ENCODE assay signal across 10 cellular contexts in genomic region chr11:9138133-9138453, GRCh38. TPM values are rescaled to one million over a fixed set of nuclear protein-coding genes. Genes with fewer than 3 reads are reported as not detected.
DNase-seq lines count a peak whose midpoint lies in the region; ATAC-seq and TF ChIP-seq lines count a peak whose summit lies in the region.
"Had no signal": no experiment of that assay in that cellular context is flagged by ENCODE, and none has a peak within 500 bp of the region (broad histone marks: within the 10 kb centered on the region; RNA-seq: fewer than 3 reads in every experiment).

No MANE protein-coding gene starts in this region.

- peak; percentile 69 for DNase-seq in NCI-H748 treated with DMSO at 0.1 percent for 48 hours (lab: John Stamatoyannopoulos, UW)
- no peak for DNase-seq in esophagus squamous epithelium (lab: John Stamatoyannopoulos, UW)
- DNase-seq in left ventricle myocardium inferior, result no peak
- DNase-seq in 8988T, result no peak
- no peak for DNase-seq in C1 segment of cervical spinal cord (lab: John Stamatoyannopoulos, UW)

- no peaks in the 10 kb centered on the region for H3K9me3 ChIP-seq in BLaER1
- H3K9me3 ChIP-seq in esophagus squamous epithelium, result no peaks in the 10 kb centered on the region
- H3K9me3 ChIP-seq in left ventricle myocardium inferior (replicated peaks), result no peaks in the 10 kb centered on the region

- intact Hi-C loops in esophagus squamous epithelium (cut with DNase I) (loop anchor here (5.0 kb wide), 1 partner anchor 121 kb away; no protein-coding TSS in a partner anchor), left ventricle myocardium inferior (cut with micrococcal nuclease) (loop anchor here (5.0 kb wide), 1 partner anchor 121 kb away; no protein-coding TSS in a partner anchor)

- H4K20me1 ChIP-seq in BLaER1, result peaks cover 9% of the 10 kb centered on the region; the same call in 1 of the 2 replicates

- peak overlapping the region; percentile 30; the same call in 1 of the 2 replicates for H3K4me2 ChIP-seq in BLaER1

- 69 to 71% methylated on average over 3 of the region's 3 CpGs for WGBS in esophagus squamous epithelium, 2 donors

- TF ChIP-seq CTCF in esophagus squamous epithelium (IDR thresholded peaks at IDR 0.05), result no peak
- TF ChIP-seq CTCF in left ventricle myocardium inferior (IDR thresholded peaks at IDR 0.05; ENCODE audit: borderline replicate concordance), result no peak

- peak; percentile 12 for ATAC-seq in GM21360 (IDR thresholded peaks at IDR 0.05; ENCODE audit: unreplicated experiment)
- ATAC-seq in HG03097 (IDR thresholded peaks at IDR 0.05; ENCODE audit: low FRiP score, unreplicated experiment), result no peak

- TF ChIP-seq POLR2A in esophagus squamous epithelium (IDR thresholded peaks at IDR 0.05), result no peak

- H3K36me3 ChIP-seq in BLaER1 (peaks cover 75% of the 10 kb centered on the region), esophagus squamous epithelium (peaks cover 0 to 47% (median 0%) of the 10 kb centered on the region in 3 donors), left ventricle myocardium inferior (peaks cover 73% of the 10 kb centered on the region)

- H3K27ac ChIP-seq in BLaER1 (no peak overlapping the region), esophagus squamous epithelium (peak overlapping the region; percentile 50 to 79 (median 64)), left ventricle myocardium inferior (replicated peaks) (no peak overlapping the region)
- H3K27ac ChIP-seq: SK-N-MC had no signal

- H3K27me3 ChIP-seq in BLaER1 (no peaks in the 10 kb centered on the region), esophagus squamous epithelium (no peaks in the 10 kb centered on the region), left ventricle myocardium inferior (ENCODE audit: low read depth) (no peaks in the 10 kb centered on the region)

- peaks cover 24% of the 10 kb centered on the region for H3K4me1 ChIP-seq in BLaER1
- peaks cover 7 to 43% (median 30%) of the 10 kb centered on the region in 3 donors for H3K4me1 ChIP-seq in esophagus squamous epithelium
- H3K4me1 ChIP-seq in left ventricle myocardium inferior, result peaks cover 34% of the 10 kb centered on the region

- H3K4me3 ChIP-seq in BLaER1, result no peak overlapping the region
- H3K4me3 ChIP-seq in esophagus squamous epithelium, result no peak overlapping the region
- no peak overlapping the region for H3K4me3 ChIP-seq in left ventricle myocardium inferior
- H3K4me3 ChIP-seq: SK-N-MC, skin epidermis had no signal

- H3K9ac ChIP-seq in BLaER1, result no peak overlapping the region

RNA-seq across cellular contexts. Expression of gene SCUBE2, which starts 46.7 kb away (rescaled TPM):
- total RNA-seq in esophagus squamous epithelium (1 to 10 TPM in 3 of 4 donors, under 1 TPM in 1; 0.97 to 4.9 (median 3.8) TPM), left ventricle myocardium inferior (1.8 TPM)

Comparison
In these comparisons a context has a peak if more than half of its experiments do, and no peak if none do; other contexts are left out.
1. H3K27ac ChIP-seq: peak in esophagus squamous epithelium (4 of 4); none in BLaER1 (single experiment) and left ventricle myocardium inferior (single experiment).